1 cellular context compared by ENCODE assay signal in the genomic region with DNA sequence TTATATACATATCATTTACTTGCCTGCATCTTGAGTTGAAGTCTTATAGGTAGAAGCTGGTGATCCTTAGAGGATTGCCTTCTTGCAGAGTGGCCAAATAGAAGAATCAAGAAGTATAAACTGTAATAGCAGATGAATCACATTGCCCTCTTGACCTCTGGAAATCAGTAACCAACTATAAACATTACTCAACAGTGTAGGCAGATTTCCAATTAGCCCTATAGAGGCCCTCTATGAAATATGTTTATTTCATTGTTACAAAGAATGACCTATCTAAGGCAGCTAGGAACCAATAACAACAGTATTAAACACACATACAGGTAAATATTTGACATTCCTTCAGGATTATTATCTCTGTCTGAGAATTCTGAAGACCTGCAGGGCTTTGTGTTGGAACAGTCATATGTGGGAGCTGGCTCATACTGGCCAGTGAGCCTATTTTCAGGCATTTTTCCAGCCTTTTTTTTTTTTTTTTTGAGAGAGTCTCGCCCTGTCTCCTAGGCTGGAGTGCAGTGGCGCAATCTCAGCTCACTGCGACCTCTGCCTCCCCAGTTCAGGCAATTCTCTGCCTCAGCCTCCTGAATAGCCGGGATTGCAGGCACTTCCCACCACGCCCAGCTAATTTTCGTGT.
A peak's percentile ranks its signal among the peaks of the same experiment; 100 is the strongest.
TF ChIP-seq lines count a peak whose summit lies in the region.

No MANE protein-coding gene starts in this region.

TF ChIP-seq in HepG2, 621 proteins besides CTCF, POLR2A, EP300 and RAD21 (continued from another document and continues in another):
- TF ChIP-seq PLSCR1 (CRISPR knock-in tag; IDR thresholded peaks at IDR 0.05; ENCODE audit: borderline replicate concordance) (no peak), ZNF431 (CRISPR knock-in tag; IDR thresholded peaks at IDR 0.05; ENCODE audit: borderline replicate concordance, low read depth) (no peak), TBX3 (IDR thresholded peaks at IDR 0.05; ENCODE audit: borderline replicate concordance) (peak; percentile 91; the same call in 1 of the 2 replicates), RXRB (CRISPR knock-in tag; IDR thresholded peaks at IDR 0.05; ENCODE audit: borderline replicate concordance) (peak; percentile 48; the same call in 1 of the 2 replicates), ZBTB26 (CRISPR knock-in tag; IDR thresholded peaks at IDR 0.05; ENCODE audit: borderline replicate concordance) (no peak), ZNF282 (IDR thresholded peaks at IDR 0.05; ENCODE audit: partially characterized antibody) (no peak), GABPA (IDR thresholded peaks at IDR 0.05; ENCODE audit: low read depth, low read length) (no peak), GABPA (CRISPR knock-in tag; IDR thresholded peaks at IDR 0.05; ENCODE audit: low read depth) (no peak), TEAD2 (CRISPR knock-in tag; IDR thresholded peaks at IDR 0.05) (no peak), DPF2 (CRISPR knock-in tag; IDR thresholded peaks at IDR 0.05; ENCODE audit: borderline replicate concordance, low read depth) (no peak), NFIC (IDR thresholded peaks at IDR 0.05; ENCODE audit: low read length) (peak; percentile 71; the same call in 1 of the 2 replicates), RFXANK (CRISPR knock-in tag; IDR thresholded peaks at IDR 0.05) (no peak), ZBTB21 (CRISPR knock-in tag; IDR thresholded peaks at IDR 0.05) (no peak), ZNF281 (CRISPR knock-in tag; IDR thresholded peaks at IDR 0.05; ENCODE audit: borderline replicate concordance) (no peak), ATF4 (CRISPR knock-in tag; IDR thresholded peaks at IDR 0.05) (peak in 1 of 2 experiments; percentile 79; a peak in 2 of 4 replicates), ZNF3 (CRISPR knock-in tag; IDR thresholded peaks at IDR 0.05) (no peak), CC2D1A (CRISPR knock-in tag; IDR thresholded peaks at IDR 0.05) (no peak), SSRP1 (CRISPR knock-in tag; IDR thresholded peaks at IDR 0.05) (no peak), TGIF2 (CRISPR knock-in tag; IDR thresholded peaks at IDR 0.05) (0 out of 2 replicates have a peak, but pooled peaks have one; percentile 49), ZBTB38 (CRISPR knock-in tag; IDR thresholded peaks at IDR 0.05) (no peak), ZNF572 (CRISPR knock-in tag; IDR thresholded peaks at IDR 0.05) (no peak), ZNF205 (CRISPR knock-in tag; IDR thresholded peaks at IDR 0.05) (no peak), RFX1 (IDR thresholded peaks at IDR 0.05) (no peak), ZNF138 (CRISPR knock-in tag; IDR thresholded peaks at IDR 0.05; ENCODE audit: low read depth) (no peak), ZNF12 (CRISPR knock-in tag; IDR thresholded peaks at IDR 0.05) (no peak; the same call in 1 of the 2 replicates), THAP11 (CRISPR knock-in tag; IDR thresholded peaks at IDR 0.05) (peak; percentile 17; the same call in 1 of the 2 replicates), MZF1 (CRISPR knock-in tag; IDR thresholded peaks at IDR 0.05; ENCODE audit: borderline replicate concordance) (no peak), ZFAT (CRISPR knock-in tag; conservative IDR thresholded peaks at IDR 0.05) (no peak), POGZ (CRISPR knock-in tag; IDR thresholded peaks at IDR 0.05) (no peak), SOX6 (IDR thresholded peaks at IDR 0.05) (no peak), SOX6 (CRISPR knock-in tag; IDR thresholded peaks at IDR 0.05) (peak; percentile 89), ZNF563 (CRISPR knock-in tag; IDR thresholded peaks at IDR 0.05) (no peak), ZNF280B (CRISPR knock-in tag; IDR thresholded peaks at IDR 0.05; ENCODE audit: borderline replicate concordance) (no peak)
- TF ChIP-seq, protein P1, sequence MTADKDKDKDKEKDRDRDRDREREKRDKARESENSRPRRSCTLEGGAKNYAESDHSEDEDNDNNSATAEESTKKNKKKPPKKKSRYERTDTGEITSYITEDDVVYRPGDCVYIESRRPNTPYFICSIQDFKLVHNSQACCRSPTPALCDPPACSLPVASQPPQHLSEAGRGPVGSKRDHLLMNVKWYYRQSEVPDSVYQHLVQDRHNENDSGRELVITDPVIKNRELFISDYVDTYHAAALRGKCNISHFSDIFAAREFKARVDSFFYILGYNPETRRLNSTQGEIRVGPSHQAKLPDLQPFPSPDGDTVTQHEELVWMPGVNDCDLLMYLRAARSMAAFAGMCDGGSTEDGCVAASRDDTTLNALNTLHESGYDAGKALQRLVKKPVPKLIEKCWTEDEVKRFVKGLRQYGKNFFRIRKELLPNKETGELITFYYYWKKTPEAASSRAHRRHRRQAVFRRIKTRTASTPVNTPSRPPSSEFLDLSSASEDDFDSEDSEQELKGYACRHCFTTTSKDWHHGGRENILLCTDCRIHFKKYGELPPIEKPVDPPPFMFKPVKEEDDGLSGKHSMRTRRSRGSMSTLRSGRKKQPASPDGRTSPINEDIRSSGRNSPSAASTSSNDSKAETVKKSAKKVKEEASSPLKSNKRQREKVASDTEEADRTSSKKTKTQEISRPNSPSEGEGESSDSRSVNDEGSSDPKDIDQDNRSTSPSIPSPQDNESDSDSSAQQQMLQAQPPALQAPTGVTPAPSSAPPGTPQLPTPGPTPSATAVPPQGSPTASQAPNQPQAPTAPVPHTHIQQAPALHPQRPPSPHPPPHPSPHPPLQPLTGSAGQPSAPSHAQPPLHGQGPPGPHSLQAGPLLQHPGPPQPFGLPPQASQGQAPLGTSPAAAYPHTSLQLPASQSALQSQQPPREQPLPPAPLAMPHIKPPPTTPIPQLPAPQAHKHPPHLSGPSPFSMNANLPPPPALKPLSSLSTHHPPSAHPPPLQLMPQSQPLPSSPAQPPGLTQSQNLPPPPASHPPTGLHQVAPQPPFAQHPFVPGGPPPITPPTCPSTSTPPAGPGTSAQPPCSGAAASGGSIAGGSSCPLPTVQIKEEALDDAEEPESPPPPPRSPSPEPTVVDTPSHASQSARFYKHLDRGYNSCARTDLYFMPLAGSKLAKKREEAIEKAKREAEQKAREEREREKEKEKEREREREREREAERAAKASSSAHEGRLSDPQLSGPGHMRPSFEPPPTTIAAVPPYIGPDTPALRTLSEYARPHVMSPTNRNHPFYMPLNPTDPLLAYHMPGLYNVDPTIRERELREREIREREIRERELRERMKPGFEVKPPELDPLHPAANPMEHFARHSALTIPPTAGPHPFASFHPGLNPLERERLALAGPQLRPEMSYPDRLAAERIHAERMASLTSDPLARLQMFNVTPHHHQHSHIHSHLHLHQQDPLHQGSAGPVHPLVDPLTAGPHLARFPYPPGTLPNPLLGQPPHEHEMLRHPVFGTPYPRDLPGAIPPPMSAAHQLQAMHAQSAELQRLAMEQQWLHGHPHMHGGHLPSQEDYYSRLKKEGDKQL (CRISPR knock-in tag; IDR thresholded peaks at IDR 0.05; ENCODE audit: low read depth), result peak; percentile 96
- TF ChIP-seq, protein P2, sequence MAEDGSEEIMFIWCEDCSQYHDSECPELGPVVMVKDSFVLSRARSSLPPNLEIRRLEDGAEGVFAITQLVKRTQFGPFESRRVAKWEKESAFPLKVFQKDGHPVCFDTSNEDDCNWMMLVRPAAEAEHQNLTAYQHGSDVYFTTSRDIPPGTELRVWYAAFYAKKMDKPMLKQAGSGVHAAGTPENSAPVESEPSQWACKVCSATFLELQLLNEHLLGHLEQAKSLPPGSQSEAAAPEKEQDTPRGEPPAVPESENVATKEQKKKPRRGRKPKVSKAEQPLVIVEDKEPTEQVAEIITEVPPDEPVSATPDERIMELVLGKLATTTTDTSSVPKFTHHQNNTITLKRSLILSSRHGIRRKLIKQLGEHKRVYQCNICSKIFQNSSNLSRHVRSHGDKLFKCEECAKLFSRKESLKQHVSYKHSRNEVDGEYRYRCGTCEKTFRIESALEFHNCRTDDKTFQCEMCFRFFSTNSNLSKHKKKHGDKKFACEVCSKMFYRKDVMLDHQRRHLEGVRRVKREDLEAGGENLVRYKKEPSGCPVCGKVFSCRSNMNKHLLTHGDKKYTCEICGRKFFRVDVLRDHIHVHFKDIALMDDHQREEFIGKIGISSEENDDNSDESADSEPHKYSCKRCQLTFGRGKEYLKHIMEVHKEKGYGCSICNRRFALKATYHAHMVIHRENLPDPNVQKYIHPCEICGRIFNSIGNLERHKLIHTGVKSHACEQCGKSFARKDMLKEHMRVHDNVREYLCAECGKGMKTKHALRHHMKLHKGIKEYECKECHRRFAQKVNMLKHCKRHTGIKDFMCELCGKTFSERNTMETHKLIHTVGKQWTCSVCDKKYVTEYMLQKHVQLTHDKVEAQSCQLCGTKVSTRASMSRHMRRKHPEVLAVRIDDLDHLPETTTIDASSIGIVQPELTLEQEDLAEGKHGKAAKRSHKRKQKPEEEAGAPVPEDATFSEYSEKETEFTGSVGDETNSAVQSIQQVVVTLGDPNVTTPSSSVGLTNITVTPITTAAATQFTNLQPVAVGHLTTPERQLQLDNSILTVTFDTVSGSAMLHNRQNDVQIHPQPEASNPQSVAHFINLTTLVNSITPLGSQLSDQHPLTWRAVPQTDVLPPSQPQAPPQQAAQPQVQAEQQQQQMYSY (CRISPR knock-in tag; IDR thresholded peaks at IDR 0.05), result no peak
- TF ChIP-seq, protein P3, sequence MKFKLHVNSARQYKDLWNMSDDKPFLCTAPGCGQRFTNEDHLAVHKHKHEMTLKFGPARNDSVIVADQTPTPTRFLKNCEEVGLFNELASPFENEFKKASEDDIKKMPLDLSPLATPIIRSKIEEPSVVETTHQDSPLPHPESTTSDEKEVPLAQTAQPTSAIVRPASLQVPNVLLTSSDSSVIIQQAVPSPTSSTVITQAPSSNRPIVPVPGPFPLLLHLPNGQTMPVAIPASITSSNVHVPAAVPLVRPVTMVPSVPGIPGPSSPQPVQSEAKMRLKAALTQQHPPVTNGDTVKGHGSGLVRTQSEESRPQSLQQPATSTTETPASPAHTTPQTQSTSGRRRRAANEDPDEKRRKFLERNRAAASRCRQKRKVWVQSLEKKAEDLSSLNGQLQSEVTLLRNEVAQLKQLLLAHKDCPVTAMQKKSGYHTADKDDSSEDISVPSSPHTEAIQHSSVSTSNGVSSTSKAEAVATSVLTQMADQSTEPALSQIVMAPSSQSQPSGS (CRISPR knock-in tag; IDR thresholded peaks at IDR 0.05), result 0 out of 2 replicates have a peak, but pooled peaks have one; percentile 35
- TF ChIP-seq, protein P4, sequence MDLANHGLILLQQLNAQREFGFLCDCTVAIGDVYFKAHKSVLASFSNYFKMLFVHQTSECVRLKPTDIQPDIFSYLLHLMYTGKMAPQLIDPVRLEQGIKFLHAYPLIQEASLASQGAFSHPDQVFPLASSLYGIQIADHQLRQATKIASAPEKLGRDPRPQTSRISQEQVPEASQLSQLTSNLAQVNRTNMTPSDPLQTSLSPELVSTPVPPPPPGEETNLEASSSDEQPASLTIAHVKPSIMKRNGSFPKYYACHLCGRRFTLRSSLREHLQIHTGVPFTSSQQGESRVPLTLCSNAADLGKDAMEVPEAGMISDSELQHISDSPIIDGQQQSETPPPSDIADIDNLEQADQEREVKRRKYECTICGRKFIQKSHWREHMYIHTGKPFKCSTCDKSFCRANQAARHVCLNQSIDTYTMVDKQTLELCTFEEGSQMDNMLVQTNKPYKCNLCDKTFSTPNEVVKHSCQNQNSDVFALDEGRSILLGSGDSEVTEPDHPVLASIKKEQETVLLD (CRISPR knock-in tag; IDR thresholded peaks at IDR 0.05; ENCODE audit: low read depth), result no peak
